ENCODE assay signal across 34 cellular contexts in genomic region chr17:19746517-19746916, GRCh38. TPM values are rescaled to one million over a fixed set of nuclear protein-coding genes. Genes with fewer than 3 reads are reported as not detected.
"Had no signal": no experiment of that assay in that cellular context is flagged by ENCODE, and none has a peak within 500 bp of the region (broad histone marks: within the 10 kb centered on the region; RNA-seq: fewer than 3 reads in every experiment).

No MANE protein-coding gene starts in this region.

- FAIRE-seq: endothelial cell of umbilical vein, kidney, small intestine, TTC549 had no signal

- H3K9me3 ChIP-seq: ascending aorta, heart left ventricle, psoas muscle, sigmoid colon, testis, vagina had no signal

- H3K4me3 ChIP-seq: ascending aorta, heart left ventricle, psoas muscle, sigmoid colon, testis, vagina had no signal

- H2AFZ ChIP-seq: parathyroid adenoma had no signal

- H3K27ac Mint-ChIP-seq: activated naive CD8-positive, alpha-beta T cell treated with anti-CD3 and anti-CD28 coated beads, Interleukin-2, amount 10 ng/mL, durations not matched to agents 7 days and 5 days; activated T-cell treated with anti-CD3 and anti-CD28 coated beads, Interleukin-2, amount 50 U/mL, for 72 hours; immature natural killer cell; T-helper 1 cell treated with Interleukin-12 subunit alpha and Interleukin-12 subunit beta and Interleukin-4 antibody, amounts not matched to agents 30 μg/mL and 1 μg/mL, for 36 hours; type B pancreatic cell had no signal

- H3K36me3 Mint-ChIP-seq: activated naive CD8-positive, alpha-beta T cell treated with anti-CD3 and anti-CD28 coated beads, Interleukin-2, amount 10 ng/mL, durations not matched to agents 7 days and 5 days; immature natural killer cell; naive thymus-derived CD8-positive, alpha-beta T cell; type B pancreatic cell had no signal

- H3K4me3 Mint-ChIP-seq: activated naive CD8-positive, alpha-beta T cell treated with anti-CD3 and anti-CD28 coated beads, Interleukin-2, amount 10 ng/mL, durations not matched to agents 7 days and 5 days; activated T-cell treated with anti-CD3 and anti-CD28 coated beads, Interleukin-2, amount 50 U/mL, for 72 hours; neural crest cell; T-helper 1 cell treated with Interleukin-12 subunit alpha and Interleukin-12 subunit beta and Interleukin-4 antibody, amounts not matched to agents 30 μg/mL and 1 μg/mL, for 36 hours; type B pancreatic cell had no signal

- H3K4me1 Mint-ChIP-seq: activated naive CD8-positive, alpha-beta T cell treated with anti-CD3 and anti-CD28 coated beads, Interleukin-2, amount 10 ng/mL, durations not matched to agents 7 days and 5 days had no signal

- H3K9me3 Mint-ChIP-seq: activated naive CD8-positive, alpha-beta T cell treated with anti-CD3 and anti-CD28 coated beads, Interleukin-2, amount 10 ng/mL, durations not matched to agents 7 days and 5 days; activated T-cell treated with anti-CD3 and anti-CD28 coated beads, Interleukin-2, amount 50 U/mL, for 72 hours; naive thymus-derived CD8-positive, alpha-beta T cell; neural crest cell; T-helper 1 cell treated with Interleukin-12 subunit alpha and Interleukin-12 subunit beta and Interleukin-4 antibody, amounts not matched to agents 30 μg/mL and 1 μg/mL, for 36 hours; type B pancreatic cell had no signal

- H3K4me1 ChIP-seq: parathyroid adenoma had no signal

- H3K27ac ChIP-seq: ascending aorta, brain microvascular endothelial cell, foreskin keratinocyte, heart left ventricle, parathyroid adenoma, psoas muscle, sigmoid colon, testis, vagina, VCaP had no signal

- DNase-seq: activated CD4-positive, alpha-beta T cell treated with anti-CD3 and anti-CD28 coated beads for 4 hours; activated CD4-positive, alpha-beta T cell treated with anti-CD3 and anti-CD28 coated beads, Interleukin-2, amount 50 U/mL, for 4 hours; activated effector memory CD4-positive, alpha-beta T cell treated with Interleukin-2 at 50 U/mL for 16 hours; activated naive CD4-positive, alpha-beta T cell treated with Interleukin-2 at 50 U/mL for 16 hours; activated naive CD8-positive, alpha-beta T cell treated with anti-CD3 and anti-CD28 coated beads, Interleukin-2, amount 10 ng/mL, durations not matched to agents 7 days and 5 days; activated T-cell treated with anti-CD3 and anti-CD28 coated beads for 4 hours; activated T-cell treated with anti-CD3 and anti-CD28 coated beads, Interleukin-2, amount 50 U/mL, for 72 hours; brain microvascular endothelial cell; central memory CD4-positive, alpha-beta T cell; foreskin keratinocyte; heart left ventricle; hypothalamus; immature natural killer cell; kidney; mammary epithelial cell; midbrain; occipital lobe; psoas muscle; sigmoid colon; stimulated activated naive CD4-positive, alpha-beta T cell treated with Interleukin-2 at 50 U/mL for 16 hours; T-helper 9 cell; testis had no signal

- H3K27me3 ChIP-seq: ascending aorta, brain microvascular endothelial cell, foreskin keratinocyte, heart left ventricle, sigmoid colon, testis, vagina had no signal

- H3K9ac ChIP-seq: parathyroid adenoma had no signal

- H3K36me3 ChIP-seq: ascending aorta, brain microvascular endothelial cell, heart left ventricle, sigmoid colon, vagina had no signal

RNA-seq across cellular contexts. Expression of gene ALDH3A1, which starts 1.6 kb away (rescaled TPM):
- total RNA-seq: activated naive CD8-positive, alpha-beta T cell treated with anti-CD3 and anti-CD28 coated beads, Interleukin-2, amount 10 ng/mL, durations not matched to agents 7 days and 5 days; naive thymus-derived CD8-positive, alpha-beta T cell; neural crest cell had no signal

RNA-seq across cellular contexts. Expression of gene SLC47A2, which starts 30.1 kb away (rescaled TPM):
- total RNA-seq: activated naive CD8-positive, alpha-beta T cell treated with anti-CD3 and anti-CD28 coated beads, Interleukin-2, amount 10 ng/mL, durations not matched to agents 7 days and 5 days; activated T-cell treated with anti-CD3 and anti-CD28 coated beads, Interleukin-2, amount 50 U/mL, for 72 hours; ascending aorta; endothelial cell of umbilical vein; liver; naive thymus-derived CD8-positive, alpha-beta T cell; neural crest cell; sigmoid colon had no signal
- polyA plus RNA-seq: endothelial cell of umbilical vein; heart left ventricle; immature natural killer cell; naive thymus-derived CD8-positive, alpha-beta T cell had no signal
